25 cellular contexts compared by ENCODE assay signal in the genomic region with DNA sequence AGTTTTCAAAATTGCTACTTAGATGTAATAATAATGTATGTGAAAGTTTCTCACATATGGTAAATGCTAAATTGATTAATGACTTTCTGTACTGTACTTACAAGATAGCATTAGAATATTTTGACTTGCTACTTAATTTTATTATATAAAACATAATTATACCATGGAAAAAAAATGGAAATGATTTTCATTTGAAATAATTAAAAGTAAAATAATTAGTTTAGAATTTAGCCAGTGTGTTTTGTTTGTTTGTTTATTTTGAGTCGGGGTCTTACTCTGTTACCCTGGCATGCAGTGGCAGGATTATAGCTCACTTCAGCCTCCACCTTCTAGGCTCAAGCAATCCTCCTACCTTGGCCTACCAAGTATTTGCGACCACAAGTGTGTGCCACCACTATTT.
"Had no signal": no experiment of that assay in that cellular context is flagged by ENCODE, and none has a peak within 500 bp of the region (broad histone marks: within the 10 kb centered on the region; RNA-seq: fewer than 3 reads in every experiment).

No MANE protein-coding gene starts in this region.

- H3K9me3 ChIP-seq: MG63, SJSA1 had no signal

- H3K27ac ChIP-seq: SJSA1 had no signal

- FAIRE-seq: HepG2, RCC 7860 had no signal

- H3K36me3 Mint-ChIP-seq: IgD-negative memory B cell had no signal

- DNase-seq: Karpas-422, KG1, MG63, NCI-H1092, NCI-H1105 treated with DMSO at 0.1 percent for 48 hours, NCI-H1417 treated with DMSO at 0.1 percent for 48 hours, NCI-H146, NCI-H1694 treated with DMSO at 0.1 percent for 48 hours, NCI-H1930, NCI-H2081, NCI-H2171, NCI-H226, NCI-H446, NCI-H510A, NCI-H524 treated with DMSO at 0.1 percent for 48 hours, NCI-H69, NCI-H774, Right ventricle myocardium superior, RPMI8226, SIG-M5 had no signal

- ATAC-seq: HepG2 had no signal

- H3K4me3 ChIP-seq: MG63, SJSA1, SK-N-MC had no signal

- H3K9me3 Mint-ChIP-seq: IgD-negative memory B cell had no signal

- H3K27ac Mint-ChIP-seq: IgD-negative memory B cell had no signal

- H3K27me3 Mint-ChIP-seq: IgD-negative memory B cell had no signal

- H3K27me3 ChIP-seq: MG63, SJSA1 had no signal
